In the genomic region with DNA sequence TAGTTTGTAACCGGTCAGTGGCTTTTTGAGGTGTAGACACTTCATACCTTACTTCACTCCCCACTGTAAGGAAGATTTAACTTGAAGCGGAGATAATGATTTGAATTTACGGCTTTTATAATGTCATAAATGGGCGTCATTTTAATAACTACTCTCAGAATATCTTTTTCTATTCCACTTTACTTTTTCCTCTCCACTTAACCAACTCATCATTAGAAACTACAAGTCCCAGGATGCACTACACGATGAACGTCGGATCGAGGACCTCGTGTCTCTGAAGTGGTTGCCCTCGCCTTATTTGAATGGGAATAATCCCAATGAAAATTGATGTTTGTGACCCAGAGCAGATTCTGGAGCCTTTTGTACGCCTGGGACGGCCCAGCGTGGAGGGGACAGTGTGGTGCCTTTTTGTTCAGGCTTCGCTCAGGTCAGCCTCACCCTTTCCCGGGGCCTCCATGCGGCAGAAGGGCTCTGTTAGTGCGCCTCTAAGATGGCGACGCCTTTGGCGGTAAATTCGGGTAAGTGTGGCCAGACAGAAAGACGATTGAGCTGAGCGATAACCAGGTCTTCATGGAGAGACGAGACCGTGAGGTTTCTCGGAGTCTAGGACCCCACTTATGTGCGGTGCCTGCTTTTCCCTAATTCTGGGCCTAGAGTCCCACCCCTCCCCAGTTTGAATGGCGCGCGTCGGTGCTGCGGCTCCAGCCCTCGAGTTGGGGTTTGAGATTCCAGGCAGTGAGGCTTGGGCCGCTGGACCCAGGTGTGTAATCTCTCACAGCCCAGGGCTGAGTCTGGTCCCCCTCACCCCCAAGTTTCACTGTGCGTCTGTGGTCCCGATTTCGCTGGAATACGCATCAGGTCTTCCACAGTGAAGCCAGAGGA, we compare ENCODE assay signal across 8 cellular contexts. TPM values are rescaled to one million over a fixed set of nuclear protein-coding genes. Genes with fewer than 3 reads are reported as not detected.
DNase-seq lines count a peak whose midpoint lies in the region; ATAC-seq lines count a peak whose summit lies in the region.

A gene with protein sequence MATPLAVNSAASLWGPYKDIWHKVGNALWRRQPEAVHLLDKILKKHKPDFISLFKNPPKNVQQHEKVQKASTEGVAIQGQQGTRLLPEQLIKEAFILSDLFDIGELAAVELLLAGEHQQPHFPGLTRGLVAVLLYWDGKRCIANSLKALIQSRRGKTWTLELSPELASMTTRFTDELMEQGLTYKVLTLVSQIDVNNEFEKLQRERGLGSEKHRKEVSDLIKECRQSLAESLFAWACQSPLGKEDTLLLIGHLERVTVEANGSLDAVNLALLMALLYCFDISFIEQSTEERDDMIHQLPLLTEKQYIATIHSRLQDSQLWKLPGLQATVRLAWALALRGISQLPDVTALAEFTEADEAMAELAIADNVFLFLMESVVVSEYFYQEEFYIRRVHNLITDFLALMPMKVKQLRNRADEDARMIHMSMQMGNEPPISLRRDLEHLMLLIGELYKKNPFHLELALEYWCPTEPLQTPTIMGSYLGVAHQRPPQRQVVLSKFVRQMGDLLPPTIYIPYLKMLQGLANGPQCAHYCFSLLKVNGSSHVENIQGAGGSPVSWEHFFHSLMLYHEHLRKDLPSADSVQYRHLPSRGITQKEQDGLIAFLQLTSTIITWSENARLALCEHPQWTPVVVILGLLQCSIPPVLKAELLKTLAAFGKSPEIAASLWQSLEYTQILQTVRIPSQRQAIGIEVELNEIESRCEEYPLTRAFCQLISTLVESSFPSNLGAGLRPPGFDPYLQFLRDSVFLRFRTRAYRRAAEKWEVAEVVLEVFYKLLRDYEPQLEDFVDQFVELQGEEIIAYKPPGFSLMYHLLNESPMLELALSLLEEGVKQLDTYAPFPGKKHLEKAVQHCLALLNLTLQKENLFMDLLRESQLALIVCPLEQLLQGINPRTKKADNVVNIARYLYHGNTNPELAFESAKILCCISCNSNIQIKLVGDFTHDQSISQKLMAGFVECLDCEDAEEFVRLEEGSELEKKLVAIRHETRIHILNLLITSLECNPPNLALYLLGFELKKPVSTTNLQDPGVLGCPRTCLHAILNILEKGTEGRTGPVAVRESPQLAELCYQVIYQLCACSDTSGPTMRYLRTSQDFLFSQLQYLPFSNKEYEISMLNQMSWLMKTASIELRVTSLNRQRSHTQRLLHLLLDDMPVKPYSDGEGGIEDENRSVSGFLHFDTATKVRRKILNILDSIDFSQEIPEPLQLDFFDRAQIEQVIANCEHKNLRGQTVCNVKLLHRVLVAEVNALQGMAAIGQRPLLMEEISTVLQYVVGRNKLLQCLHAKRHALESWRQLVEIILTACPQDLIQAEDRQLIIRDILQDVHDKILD (N-terminal part only) (plus strand): TSS at position 463 of the 882 bp plus-strand sequence. CDS start 28 bp downstream, at position 491.

- no peaks in the 10 kb centered on the region for H3K27me3 Mint-ChIP-seq in activated T-helper 1 cell treated with anti-CD3 and anti-CD28 coated beads, Interleukin-12 subunit alpha, Interleukin-12 subunit beta, Interleukin-2, Interleukin-4 antibody, amounts not matched to agents 30 ng/mL and 10 ng/mL and 1 ng/mL, durations not matched to agents 14 hours and 24 hours and 36 hours (ENCODE audit: insufficient read depth)
- peaks cover 5 to 16% of the 10 kb centered on the region in 2 donors for H3K27me3 Mint-ChIP-seq in natural killer cell treated with Interleukin-12 subunit alpha and Interleukin-12 subunit beta and Interleukin-15 and Interleukin-18, amount 100 ng/mL, for 72 hours

- H3K4me3 Mint-ChIP-seq in activated T-helper 1 cell treated with anti-CD3 and anti-CD28 coated beads, Interleukin-12 subunit alpha, Interleukin-12 subunit beta, Interleukin-2, Interleukin-4 antibody, amounts not matched to agents 30 ng/mL and 10 ng/mL and 1 ng/mL, durations not matched to agents 14 hours and 24 hours and 36 hours = peak within 1 kb of the TSS; percentile 59
- no peak within 1 kb of the TSS for H3K4me3 Mint-ChIP-seq in natural killer cell treated with Interleukin-12 subunit alpha and Interleukin-12 subunit beta and Interleukin-15 and Interleukin-18, amount 100 ng/mL, for 72 hours

- ATAC-seq in GM21825 (IDR thresholded peaks at IDR 0.05; ENCODE audit: unreplicated experiment) = peak; percentile 77
- peak; percentile 89 to 90 for ATAC-seq in natural killer cell treated with Interleukin-12 subunit alpha and Interleukin-12 subunit beta and Interleukin-15 and Interleukin-18, amount 100 ng/mL, for 72 hours

- peaks cover 23% of the 10 kb centered on the region for H3K36me3 ChIP-seq in KOPT-K1 (ENCODE audit: insufficient read depth, low read length)

- no peak within 1 kb of the TSS for H3K27ac Mint-ChIP-seq in activated T-helper 1 cell treated with anti-CD3 and anti-CD28 coated beads, Interleukin-12 subunit alpha, Interleukin-12 subunit beta, Interleukin-2, Interleukin-4 antibody, amounts not matched to agents 30 ng/mL and 10 ng/mL and 1 ng/mL, durations not matched to agents 14 hours and 24 hours and 36 hours
- H3K27ac Mint-ChIP-seq in natural killer cell treated with Interleukin-12 subunit alpha and Interleukin-12 subunit beta and Interleukin-15 and Interleukin-18, amount 100 ng/mL, for 72 hours = no peak within 1 kb of the TSS

- DNase-seq in EH (ENCODE audit: low read depth) = peak; percentile 83
- peak; percentile 88 for DNase-seq in RPMI8226
- DNase-seq in activated T-helper 1 cell treated with anti-CD3 and anti-CD28 coated beads, Interleukin-12 subunit alpha, Interleukin-12 subunit beta, Interleukin-2, Interleukin-4 antibody, amounts not matched to agents 30 ng/mL and 10 ng/mL and 1 ng/mL, durations not matched to agents 14 hours and 24 hours and 36 hours (ENCODE audit: low spot score) = peak; percentile 70
- DNase-seq in fibroblast of peridontal ligament (ENCODE audit: extremely low read depth) = peak; percentile 91
- peak; percentile 78 for DNase-seq in natural killer cell treated with Interleukin-12 subunit alpha and Interleukin-12 subunit beta and Interleukin-15 and Interleukin-18, amount 100 ng/mL, for 72 hours (ENCODE audit: low spot score)
- peak; percentile 62 for DNase-seq in stimulated activated naive CD4-positive, alpha-beta T cell treated with Interleukin-2 at 50 U/mL for 16 hours (lab: John Stamatoyannopoulos, UW)

- H3K9me3 Mint-ChIP-seq in activated T-helper 1 cell treated with anti-CD3 and anti-CD28 coated beads, Interleukin-12 subunit alpha, Interleukin-12 subunit beta, Interleukin-2, Interleukin-4 antibody, amounts not matched to agents 30 ng/mL and 10 ng/mL and 1 ng/mL, durations not matched to agents 14 hours and 24 hours and 36 hours = no peaks in the 10 kb centered on the region
- H3K9me3 Mint-ChIP-seq in natural killer cell treated with Interleukin-12 subunit alpha and Interleukin-12 subunit beta and Interleukin-15 and Interleukin-18, amount 100 ng/mL, for 72 hours = no peaks in the 10 kb centered on the region

- peaks cover 8% of the 10 kb centered on the region for H3K36me3 Mint-ChIP-seq in activated T-helper 1 cell treated with anti-CD3 and anti-CD28 coated beads, Interleukin-12 subunit alpha, Interleukin-12 subunit beta, Interleukin-2, Interleukin-4 antibody, amounts not matched to agents 30 ng/mL and 10 ng/mL and 1 ng/mL, durations not matched to agents 14 hours and 24 hours and 36 hours (ENCODE audit: low read depth)
- no peaks in the 10 kb centered on the region for H3K36me3 Mint-ChIP-seq in natural killer cell treated with Interleukin-12 subunit alpha and Interleukin-12 subunit beta and Interleukin-15 and Interleukin-18, amount 100 ng/mL, for 72 hours

- intact Hi-C loops in activated T-helper 1 cell treated with anti-CD3 and anti-CD28 coated beads, Interleukin-12 subunit alpha, Interleukin-12 subunit beta, Interleukin-2, Interleukin-4 antibody, amounts not matched to agents 30 ng/mL and 10 ng/mL and 1 ng/mL, durations not matched to agents 14 hours and 24 hours and 36 hours (cut with micrococcal nuclease) = loop anchor here (1.0 to 5.0 kb wide), 11 partner anchors 47 to 1431 kb away; partner anchors contain the start of genes AGBL3, CNOT4, LRGUK and STMP1

- H3K9me3 ChIP-seq in KOPT-K1 (ENCODE audit: insufficient read depth, low read length, poor library complexity, severe bottlenecking) = no peaks in the 10 kb centered on the region

- peak within 1 kb of the TSS; percentile 92 for H3K27ac ChIP-seq in KOPT-K1 (ENCODE audit: low read depth, low read length, poor library complexity, severe bottlenecking)

- peaks cover 16% of the 10 kb centered on the region for H3K4me1 Mint-ChIP-seq in activated T-helper 1 cell treated with anti-CD3 and anti-CD28 coated beads, Interleukin-12 subunit alpha, Interleukin-12 subunit beta, Interleukin-2, Interleukin-4 antibody, amounts not matched to agents 30 ng/mL and 10 ng/mL and 1 ng/mL, durations not matched to agents 14 hours and 24 hours and 36 hours (ENCODE audit: low read depth)
- H3K4me1 Mint-ChIP-seq in natural killer cell treated with Interleukin-12 subunit alpha and Interleukin-12 subunit beta and Interleukin-15 and Interleukin-18, amount 100 ng/mL, for 72 hours (ENCODE audit: low read depth in 2 of 2) = peaks cover 13 to 16% of the 10 kb centered on the region in 2 donors

RNA-seq across cellular contexts. Expression of the gene that starts here (rescaled TPM):
- total RNA-seq in activated T-helper 1 cell treated with anti-CD3 and anti-CD28 coated beads, Interleukin-12 subunit alpha, Interleukin-12 subunit beta, Interleukin-2, Interleukin-4 antibody, amounts not matched to agents 30 ng/mL and 10 ng/mL and 1 ng/mL, durations not matched to agents 14 hours and 24 hours and 36 hours = 110 and 121 TPM in 2 replicates
- 100 to 1,000 TPM in 1 of 2 donors, 10 to 100 TPM in 1; 83.5 to 122 TPM for total RNA-seq in natural killer cell treated with Interleukin-12 subunit alpha and Interleukin-12 subunit beta and Interleukin-15 and Interleukin-18, amount 100 ng/mL, for 72 hours

Comparison
In these comparisons a context has a peak if more than half of its experiments do, and no peak if none do; other contexts are left out.
1. Peak in every context shown above with its lines: DNase-seq, ATAC-seq and H3K27ac ChIP-seq.